In the genomic region with DNA sequence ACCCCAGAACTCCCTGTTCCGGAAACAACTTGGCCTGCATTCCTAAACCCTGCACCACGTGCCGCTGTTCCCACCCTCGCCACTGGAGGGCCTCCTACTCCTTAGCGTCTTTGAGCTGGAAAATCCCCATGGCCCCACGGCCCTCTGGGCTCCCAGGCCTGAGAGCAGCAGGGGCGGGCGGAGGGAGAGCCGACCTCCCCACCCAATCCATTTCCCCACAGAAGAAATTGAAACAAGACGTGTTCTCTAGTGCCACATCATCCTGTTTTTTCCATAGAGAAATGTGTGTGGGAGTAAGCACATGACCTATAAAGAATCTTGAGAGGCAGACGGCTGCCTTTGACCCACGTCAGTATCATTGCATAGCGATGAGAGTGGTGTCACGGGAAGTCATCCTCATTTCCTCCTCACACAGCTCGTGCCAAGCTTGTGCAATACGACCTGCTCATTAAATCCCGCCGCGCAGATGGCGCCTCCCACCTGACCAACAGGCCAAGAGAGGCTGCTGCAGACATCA, we compare ENCODE assay signal across 9 cellular contexts.
DNase-seq lines count a peak whose midpoint lies in the region; ATAC-seq, FAIRE-seq and TF ChIP-seq lines count a peak whose summit lies in the region.
"Had no signal": no experiment of that assay in that cellular context is flagged by ENCODE, and none has a peak within 500 bp of the region (broad histone marks: within the 10 kb centered on the region; RNA-seq: fewer than 3 reads in every experiment).

No MANE protein-coding gene starts in this region.

- peaks cover 4% of the 10 kb centered on the region for H3K4me1 ChIP-seq in cardiac muscle cell (ENCODE audit: low read depth)
- no peaks in the 10 kb centered on the region for H3K4me1 ChIP-seq in gastrocnemius medialis

- intact Hi-C loops in gastrocnemius medialis (cut with DNase I; ENCODE audit: low total_unique reads): loop anchor here (5.0 kb wide), 1 partner anchor 139 kb away; no protein-coding TSS in a partner anchor

- DNase-seq in D721Med (ENCODE audit: insufficient read length, low spot score): no peak
- DNase-seq in UCSD-AML1 (lab: John Stamatoyannopoulos, UW; ENCODE audit: unreplicated experiment): peak; percentile 50
- peak; percentile 79 to 100 for DNase-seq in cardiac muscle cell (ENCODE audit: low read depth in 1 of 2, low spot score in 1 of 2)
- peak; percentile 48 to 78 for DNase-seq in gastrocnemius medialis

- H3K27ac ChIP-seq in cardiac muscle cell: no peak overlapping the region
- H3K27ac ChIP-seq in gastrocnemius medialis: peak overlapping the region in 3 of 4 donors; percentile 37 to 57 (median 51)

- no peaks in the 10 kb centered on the region for H3K9me3 ChIP-seq in cardiac muscle cell (ENCODE audit: low read depth)
- no peaks in the 10 kb centered on the region for H3K9me3 ChIP-seq in gastrocnemius medialis

- no peak for FAIRE-seq in D721Med (lab: Jason Lieb, UNC)
- FAIRE-seq: islet of Langerhans had no signal

- ATAC-seq in gastrocnemius medialis: peak; percentile 92 to 95
- ATAC-seq in GM18517 (IDR thresholded peaks at IDR 0.05; ENCODE audit: unreplicated experiment): no peak
- ATAC-seq in GM21360 (IDR thresholded peaks at IDR 0.05; ENCODE audit: unreplicated experiment): no peak
- no peak for ATAC-seq in HG02798 (IDR thresholded peaks at IDR 0.05; ENCODE audit: poor library complexity, unreplicated experiment)

- H3K36me3 ChIP-seq in cardiac muscle cell (no peaks in the 10 kb centered on the region), gastrocnemius medialis (no peaks in the 10 kb centered on the region)

- TF ChIP-seq CTCF in D721Med (IDR thresholded peaks at IDR 0.05; ENCODE audit: insufficient read depth, missing control alignments) (peak; percentile 72), LNCAP (IDR thresholded peaks at IDR 0.05) (peak; percentile 84), cardiac muscle cell (IDR thresholded peaks at IDR 0.05; ENCODE audit: low read depth, low read length) (peak; percentile 93), gastrocnemius medialis (IDR thresholded peaks at IDR 0.05 in 4 of 5, conservative IDR thresholded peaks at IDR 0.05 in 1 of 5) (peak; percentile 10 to 61 (median 43))

- in situ Hi-C loops in gastrocnemius medialis (cut with MboI; ENCODE audit: low sequenced_read_pairs in 4 of 4): no loop called here

- H3K4me3 ChIP-seq in cardiac muscle cell: no peak overlapping the region
- peak overlapping the region in 2 of 4 donors; percentile 10 to 29 for H3K4me3 ChIP-seq in gastrocnemius medialis

- no peak for TF ChIP-seq POLR2A in gastrocnemius medialis (IDR thresholded peaks at IDR 0.05)

- H3K27me3 ChIP-seq in cardiac muscle cell (no peaks in the 10 kb centered on the region), gastrocnemius medialis (no peaks in the 10 kb centered on the region)

Comparison
In these comparisons a context has a peak if more than half of its experiments do, and no peak if none do; other contexts are left out.
1. CTCF ChIP-seq: peak in every context shown above with its lines; median percentile 93 in cardiac muscle cell; 84 in LNCAP; 72 in D721Med; 43 in gastrocnemius medialis.
2. ATAC-seq: peak in gastrocnemius medialis (2 of 2); none in GM18517 (single experiment), GM21360 (single experiment) and HG02798 (single experiment).